Comparison of ENCODE assay signal across 8 cellular contexts in the genomic region with DNA sequence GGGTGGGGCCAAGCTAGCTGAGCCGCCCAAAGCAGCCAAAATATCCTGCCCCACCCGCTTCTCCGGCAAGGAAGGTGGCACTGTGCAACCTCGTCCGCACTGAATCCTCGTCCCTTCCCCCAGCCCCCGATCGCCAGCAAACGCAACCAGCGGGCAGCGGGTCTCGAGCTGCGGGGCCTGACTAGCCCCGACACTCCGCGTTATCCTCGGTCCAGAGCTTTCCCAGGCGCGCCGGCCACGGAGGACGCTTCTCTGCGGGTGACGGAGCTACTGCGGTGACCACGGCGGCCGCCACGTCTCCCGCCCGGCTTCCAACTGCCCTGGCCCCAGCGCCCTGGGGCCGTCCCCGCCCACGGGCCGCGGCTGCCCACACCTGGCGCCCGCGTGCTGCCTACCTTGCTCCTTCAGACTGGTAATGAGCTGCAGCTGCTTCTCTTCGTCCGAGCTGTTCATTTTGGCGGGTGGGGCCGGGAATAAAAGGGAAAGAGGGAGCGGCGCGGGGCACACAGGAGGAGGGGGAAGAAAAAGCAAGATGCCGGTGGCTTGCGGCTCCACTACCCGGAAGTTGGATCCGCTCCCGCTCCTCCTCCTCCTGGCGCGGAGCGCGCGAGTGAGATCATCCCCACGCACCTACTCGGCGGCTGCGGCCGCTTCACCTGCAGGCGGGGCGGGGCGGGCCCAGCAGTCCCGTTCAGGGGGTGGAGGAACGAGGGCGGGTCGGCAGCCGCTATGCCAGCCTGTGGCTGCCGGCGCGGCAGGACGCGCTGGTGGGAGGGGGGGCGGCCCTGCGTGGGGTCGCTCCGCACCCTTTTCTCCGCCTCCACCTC. TPM values are rescaled to one million over a fixed set of nuclear protein-coding genes. Genes with fewer than 3 reads are reported as not detected.
DNase-seq lines count a peak whose midpoint lies in the region; ATAC-seq and TF ChIP-seq lines count a peak whose summit lies in the region.

Gene SHTN1 (minus strand): TSS at position 561 of the 827 bp plus-strand sequence. CDS start 108 bp downstream, at position 453.

- no peaks in the 10 kb centered on the region for H3K36me3 ChIP-seq in left lung

- peak within 1 kb of the TSS; percentile 74 to 93 for H3K27ac ChIP-seq in left lung

- TF ChIP-seq CTCF in GM12864 (IDR thresholded peaks at IDR 0.05; ENCODE audit: low read depth, low read length, missing control alignments) (no peak), left lung (IDR thresholded peaks at IDR 0.05) (no peak)

- peaks cover 0 to 22% of the 10 kb centered on the region in 2 donors for H3K4me1 ChIP-seq in left lung

- H3K4me3 ChIP-seq in GM12864 (ENCODE audit: low read depth, low read length) (peak within 1 kb of the TSS; percentile 44), left lung (peak within 1 kb of the TSS; percentile 67 to 70)

- H3K27me3 ChIP-seq in left lung: peaks cover 0 to 40% of the 10 kb centered on the region in 2 donors

- ATAC-seq in HG02610 (IDR thresholded peaks at IDR 0.05; ENCODE audit: unreplicated experiment) (peak; percentile 45), left lung (peak; percentile 95)

- intact Hi-C loops in left lung (cut with DNase I): no loop called here

- DNase-seq in GM12864 (ENCODE audit: low read depth): no peak
- peak; percentile 13 for DNase-seq in NCI-H1694 treated with DMSO at 0.1 percent for 48 hours (lab: John Stamatoyannopoulos, UW)
- peak; percentile 60 for DNase-seq in T1000 (lab: John Stamatoyannopoulos, UW)
- peak; percentile 61 for DNase-seq in dermis blood vessel endothelial cell
- DNase-seq in left lung: peak; percentile 86 to 94
- DNase-seq in stimulated activated CD4-positive, alpha-beta T cell treated with anti-CD3 and anti-CD28 coated beads, Interleukin-1b, Interleukin-23, amount 100 ng/mL, for 48 hours: peak; percentile 42
- DNase-seq in activated gamma-delta T cell treated with Interleukin-2 at 50 U/mL for 16 hours: no peak

- H3K9me3 ChIP-seq in left lung: no peaks in the 10 kb centered on the region

RNA-seq across cellular contexts. Expression of gene SHTN1, which starts in this region (rescaled TPM):
- total RNA-seq in dermis blood vessel endothelial cell (1.0 and 2.9 TPM in 2 replicates), left lung (10 to 100 TPM; 36.3 to 38.9 TPM)

Comparison
In these comparisons a context has a peak if more than half of its experiments do, and no peak if none do; other contexts are left out.
1. DNase-seq: peak in NCI-H1694 treated with DMSO at 0.1 percent for 48 hours (single experiment), T1000 (single experiment), dermis blood vessel endothelial cell (single experiment), left lung (2 of 2) and stimulated activated CD4-positive, alpha-beta T cell treated with anti-CD3 and anti-CD28 coated beads, Interleukin-1b, Interleukin-23, amount 100 ng/mL, for 48 hours (single experiment); none in GM12864 (single experiment) and activated gamma-delta T cell treated with Interleukin-2 at 50 U/mL for 16 hours (single experiment).